Comparison of ENCODE assay signal across 2 cellular contexts in the genomic region with DNA sequence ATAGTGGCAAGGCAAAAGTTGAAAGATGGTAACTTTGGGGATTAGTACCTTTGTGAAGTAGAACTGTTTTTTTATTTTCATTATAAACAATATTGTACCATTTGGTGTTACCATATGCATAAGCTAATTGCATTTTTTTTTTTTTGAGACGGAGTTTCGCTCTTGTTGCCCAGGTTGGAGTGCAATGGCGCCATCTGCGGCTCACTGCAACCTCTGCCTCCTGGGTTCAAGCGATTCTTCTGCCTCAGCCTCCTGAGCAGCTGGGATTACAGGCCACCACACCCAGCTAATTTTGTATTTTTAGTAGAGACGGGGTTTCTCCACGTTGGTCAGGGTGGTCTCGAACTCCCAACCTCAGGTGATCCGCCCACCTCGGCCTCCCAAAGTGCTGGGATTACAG.
TF ChIP-seq lines count a peak whose summit lies in the region.

No MANE protein-coding gene starts in this region.

TF ChIP-seq in HEK293T, 16 proteins besides CTCF, POLR2A, EP300 and RAD21:
- TF ChIP-seq ZNF384 (IDR thresholded peaks at IDR 0.05), result peak; percentile 93

TF ChIP-seq in K562, 482 proteins besides CTCF, POLR2A, EP300 and RAD21:
- TF ChIP-seq EP400 (IDR thresholded peaks at IDR 0.05) (peak; percentile 22; the same call in 1 of the 2 replicates), CC2D1A (IDR thresholded peaks at IDR 0.05) (peak; percentile 69), BCOR (IDR thresholded peaks at IDR 0.05) (0 out of 2 replicates have a peak, but pooled peaks have one; percentile 15), ZNF384 (IDR thresholded peaks at IDR 0.05; ENCODE audit: low read depth, low read length) (peak; percentile 87), EGR1 (conservative IDR thresholded peaks at IDR 0.05) (0 out of 2 replicates have a peak, but pooled peaks have one; percentile 16)
- TF ChIP-seq, protein P1, sequence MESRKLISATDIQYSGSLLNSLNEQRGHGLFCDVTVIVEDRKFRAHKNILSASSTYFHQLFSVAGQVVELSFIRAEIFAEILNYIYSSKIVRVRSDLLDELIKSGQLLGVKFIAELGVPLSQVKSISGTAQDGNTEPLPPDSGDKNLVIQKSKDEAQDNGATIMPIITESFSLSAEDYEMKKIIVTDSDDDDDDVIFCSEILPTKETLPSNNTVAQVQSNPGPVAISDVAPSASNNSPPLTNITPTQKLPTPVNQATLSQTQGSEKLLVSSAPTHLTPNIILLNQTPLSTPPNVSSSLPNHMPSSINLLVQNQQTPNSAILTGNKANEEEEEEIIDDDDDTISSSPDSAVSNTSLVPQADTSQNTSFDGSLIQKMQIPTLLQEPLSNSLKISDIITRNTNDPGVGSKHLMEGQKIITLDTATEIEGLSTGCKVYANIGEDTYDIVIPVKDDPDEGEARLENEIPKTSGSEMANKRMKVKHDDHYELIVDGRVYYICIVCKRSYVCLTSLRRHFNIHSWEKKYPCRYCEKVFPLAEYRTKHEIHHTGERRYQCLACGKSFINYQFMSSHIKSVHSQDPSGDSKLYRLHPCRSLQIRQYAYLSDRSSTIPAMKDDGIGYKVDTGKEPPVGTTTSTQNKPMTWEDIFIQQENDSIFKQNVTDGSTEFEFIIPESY (CRISPR knock-in tag; IDR thresholded peaks at IDR 0.05), result peak; percentile 85
